In the genomic region with DNA sequence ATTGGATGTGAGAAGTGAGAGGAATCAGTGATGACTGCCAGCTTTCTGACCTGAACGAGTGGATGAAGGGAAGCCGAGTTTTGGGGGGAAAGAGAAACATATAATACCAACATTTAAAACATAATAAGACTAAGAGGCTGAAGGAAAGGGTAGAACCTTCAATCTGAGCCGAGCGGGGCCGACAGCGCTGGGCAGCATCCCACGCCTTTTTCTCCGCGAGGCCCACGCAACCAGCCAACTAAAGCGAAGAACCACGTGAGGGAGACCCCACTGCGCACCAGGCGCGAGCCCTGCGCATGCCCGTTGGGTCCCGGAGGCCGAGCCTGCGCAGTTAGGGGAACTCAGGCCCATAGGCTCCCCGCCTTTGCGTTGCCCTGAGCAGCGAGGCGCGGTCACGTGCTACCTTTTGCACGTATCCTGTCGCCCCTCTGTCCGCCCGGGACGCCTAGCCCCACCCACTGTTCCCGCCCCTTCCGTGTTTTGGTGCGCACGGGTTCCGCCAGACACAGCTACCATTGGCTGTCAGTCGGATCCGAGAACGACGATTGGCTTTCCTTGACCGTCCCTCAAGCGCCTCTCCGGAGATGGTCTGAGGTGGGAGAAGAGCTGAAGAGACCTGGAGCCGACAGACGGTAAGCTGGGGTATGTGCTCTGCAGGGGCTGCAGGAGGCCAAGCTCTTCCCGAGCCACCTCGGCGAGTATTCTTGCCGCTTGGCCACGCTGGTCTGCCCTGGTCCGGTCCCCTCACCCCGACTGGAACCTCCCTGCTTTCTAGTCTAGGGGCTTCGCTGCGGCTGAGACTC, we compare ENCODE assay signal across 8 cellular contexts. TPM values are rescaled to one million over a fixed set of nuclear protein-coding genes. Genes with fewer than 3 reads are reported as not detected.
DNase-seq lines count a peak whose midpoint lies in the region; ATAC-seq and TF ChIP-seq lines count a peak whose summit lies in the region.

Gene HINFP, plus strand, starts transcription at position 573 of the 803 bp plus-strand sequence. CDS start 5,365 bp downstream, outside the sequence.

- WGBS in prostate gland, result under 1% methylated on average over 46 of the region's 54 CpGs
- under 1% methylated on average over 54 of the region's 54 CpGs for WGBS in urinary bladder

- H3K9me3 ChIP-seq in prostate gland, result no peaks in the 10 kb centered on the region

- H3K27me3 ChIP-seq in prostate gland (replicated peaks; ENCODE audit: insufficient read depth), result no peaks in the 10 kb centered on the region

- H3K4me1 ChIP-seq in prostate gland (replicated peaks) (peaks cover 8% of the 10 kb centered on the region), urinary bladder (ENCODE audit: insufficient read depth) (peaks cover 2% of the 10 kb centered on the region)

- DNase-seq in NCI-H187 treated with DMSO at 0.1 percent for 48 hours (lab: John Stamatoyannopoulos, UW) (peak; percentile 92), anterior cingulate cortex (lab: John Stamatoyannopoulos, UW) (peak; percentile 94 to 100 (median 100)), left ventricle myocardium superior (peak; percentile 100), prostate gland (ENCODE audit: low spot score) (peak; percentile 100)

- H3K36me3 ChIP-seq in prostate gland (no peaks in the 10 kb centered on the region), urinary bladder (ENCODE audit: insufficient read depth) (no peaks in the 10 kb centered on the region)

- ATAC-seq in GM18499 (IDR thresholded peaks at IDR 0.05; ENCODE audit: insufficient read depth, unreplicated experiment) (peak; percentile 92), HG02943 (IDR thresholded peaks at IDR 0.05; ENCODE audit: low read depth, unreplicated experiment) (peak; percentile 95), left ventricle myocardium superior (peak; percentile 99)

- peak within 1 kb of the TSS; percentile 69 to 77 for H3K27ac ChIP-seq in prostate gland
- H3K27ac ChIP-seq in urinary bladder (ENCODE audit: low read depth), result peak within 1 kb of the TSS; percentile 84

- H3K4me3 ChIP-seq in prostate gland, result peak within 1 kb of the TSS; percentile 79 to 88
- peak within 1 kb of the TSS; percentile 60 for H3K4me3 ChIP-seq in urinary bladder (ENCODE audit: low read depth, low read length)

- intact Hi-C loops in T-helper 2 cell treated with Interferon-gamma antibody and Interleukin-4, amounts not matched to agents 100 ng/mL and 5 ng/mL, for 36 hours (cut with micrococcal nuclease), result loop anchor here (1.0 kb wide), 8 partner anchors 14 to 213 kb away; partner anchors contain the start of genes C2CD2L, HYOU1, RNF26 and RPS25
- intact Hi-C loops in left ventricle myocardium superior (cut with micrococcal nuclease), result no loop called here
- intact Hi-C loops in prostate gland (cut with DNase I), result no loop called here

- no peak for TF ChIP-seq CTCF in prostate gland (IDR thresholded peaks at IDR 0.05)

- peak; percentile 52 for TF ChIP-seq POLR2A in prostate gland (IDR thresholded peaks at IDR 0.05)

RNA-seq across cellular contexts. Expression of gene HINFP, which starts in this region (rescaled TPM):
- total RNA-seq in T-helper 2 cell treated with Interferon-gamma antibody and Interleukin-4, amounts not matched to agents 100 ng/mL and 5 ng/mL, for 36 hours, result 39.6 and 44.2 TPM in 2 replicates
- total RNA-seq in left ventricle myocardium superior, result 12.8 TPM
- 10 to 100 TPM; 22.1 to 41.7 TPM for total RNA-seq in prostate gland
- total RNA-seq in urinary bladder, result 16.5 TPM
- 17.6 TPM for polyA plus RNA-seq in urinary bladder

Comparison
In these comparisons a context has a peak if more than half of its experiments do, and no peak if none do; other contexts are left out.
1. Peak in every context shown above with its lines: DNase-seq, ATAC-seq, H3K4me3 ChIP-seq and H3K27ac ChIP-seq.